Comparison of ENCODE assay signal across 22 cellular contexts in genomic region chr3:159877924-159878323, GRCh38. TPM values are rescaled to one million over a fixed set of nuclear protein-coding genes. Genes with fewer than 3 reads are reported as not detected.
DNase-seq lines count a peak whose midpoint lies in the region; ATAC-seq, FAIRE-seq and TF ChIP-seq lines count a peak whose summit lies in the region.
"Had no signal": no experiment of that assay in that cellular context is flagged by ENCODE, and none has a peak within 500 bp of the region (broad histone marks: within the 10 kb centered on the region; RNA-seq: fewer than 3 reads in every experiment).

No MANE protein-coding gene starts in this region.

- H3K27ac Mint-ChIP-seq in astrocyte (ENCODE audit: unreplicated experiment), result peak overlapping the region; percentile 3
- H3K27ac Mint-ChIP-seq in activated CD4-positive, alpha-beta T cell treated with anti-CD3 and anti-CD28 coated beads for 36 hours, result no peak overlapping the region
- H3K27ac Mint-ChIP-seq: activated CD4-positive, alpha-beta T cell treated with anti-CD3 and anti-CD28 coated beads, Interleukin-2, amount 10 ng/mL, durations not matched to agents 24 days and 14 days; natural killer cell had no signal

- no peak overlapping the region for H3K9ac ChIP-seq in astrocyte (ENCODE audit: low read length)
- H3K9ac ChIP-seq in keratinocyte (ENCODE audit: control insufficient read depth, extremely low read depth, insufficient read depth, low read length), result no peak overlapping the region
- H3K9ac ChIP-seq in neuronal stem cell (ENCODE audit: low read depth, low read length, poor library complexity), result no peak overlapping the region
- H3K9ac ChIP-seq: BLaER1 treated with 17β-estradiol and CSF1 and Interleukin-3, amounts not matched to agents 10 nM and 100 nM had no signal

- H3K79me2 ChIP-seq in astrocyte (ENCODE audit: insufficient read depth, low read length), result peaks cover 82% of the 10 kb centered on the region
- peaks cover 23% of the 10 kb centered on the region for H3K79me2 ChIP-seq in keratinocyte (ENCODE audit: control insufficient read depth, insufficient read depth, low read length)

- no peak overlapping the region for H3K4me3 ChIP-seq in astrocyte (ENCODE audit: insufficient read depth, low read depth, low read length)
- H3K4me3 ChIP-seq in keratinocyte (ENCODE audit: control insufficient read depth in 2 of 3, extremely low read depth in 1 of 3, insufficient read depth in 2 of 3, low read depth in 1 of 3, low read length in 3 of 3), result no peak overlapping the region
- no peak overlapping the region for H3K4me3 ChIP-seq in neuronal stem cell (ENCODE audit: low read length in 2 of 2)
- H3K4me3 ChIP-seq: adrenal gland; BLaER1 treated with 17β-estradiol and CSF1 and Interleukin-3, amounts not matched to agents 10 nM and 100 nM; GM12878 had no signal

- no peak for ATAC-seq in activated CD4-positive, alpha-beta T cell treated with anti-CD3 and anti-CD28 coated beads for 36 hours
- no peak for ATAC-seq in GM18873 (IDR thresholded peaks at IDR 0.05; ENCODE audit: low FRiP score, unreplicated experiment)
- ATAC-seq: GM12878, natural killer cell had no signal

- H3K27me3 Mint-ChIP-seq in astrocyte (ENCODE audit: low read depth, unreplicated experiment), result no peaks in the 10 kb centered on the region
- H3K27me3 Mint-ChIP-seq in activated CD4-positive, alpha-beta T cell treated with anti-CD3 and anti-CD28 coated beads for 36 hours, result peaks cover 5% of the 10 kb centered on the region

- H3K18ac ChIP-seq in neuronal stem cell (ENCODE audit: low read length), result no peak overlapping the region

- H4K8ac ChIP-seq in neuronal stem cell (ENCODE audit: low read depth, low read length), result no peak overlapping the region

- H2BK5ac ChIP-seq in neuronal stem cell (ENCODE audit: low read length), result no peak overlapping the region

- no peak overlapping the region for H3K14ac ChIP-seq in neuronal stem cell (ENCODE audit: low read length)

- POLR2A ChIA-PET in activated CD4-positive, alpha-beta T cell treated with anti-CD3 and anti-CD28 coated beads for 36 hours (lab: Charles Lee), result no interaction called here

- H3K9me3 ChIP-seq in astrocyte (ENCODE audit: insufficient read depth, low read depth, low read length), result no peaks in the 10 kb centered on the region
- H3K9me3 ChIP-seq in keratinocyte (ENCODE audit: control insufficient read depth, low read depth, low read length), result no peaks in the 10 kb centered on the region
- no peaks in the 10 kb centered on the region for H3K9me3 ChIP-seq in neuronal stem cell (replicated peaks in 1 of 2; ENCODE audit: control insufficient read depth in 2 of 2, insufficient read depth in 1 of 2, low read depth in 1 of 2, low read length in 2 of 2)
- H3K9me3 ChIP-seq: adrenal gland; BLaER1 treated with 17β-estradiol and CSF1 and Interleukin-3, amounts not matched to agents 10 nM and 100 nM had no signal

- H3K4me1 ChIP-seq in astrocyte (ENCODE audit: insufficient read depth, low read length) (peaks cover 32% of the 10 kb centered on the region), keratinocyte (ENCODE audit: control insufficient read depth, extremely low read depth, insufficient read depth, low read length) (peaks cover 35% of the 10 kb centered on the region), neuronal stem cell (ENCODE audit: control insufficient read depth in 2 of 2, insufficient read depth in 1 of 2, low read depth in 1 of 2, low read length in 2 of 2) (peaks cover 6 to 15% of the 10 kb centered on the region in 2 donors)

- no peak overlapping the region for H2BK15ac ChIP-seq in neuronal stem cell (ENCODE audit: low read length)

- no peaks in the 10 kb centered on the region for H3K27me3 ChIP-seq in astrocyte (ENCODE audit: insufficient read depth, low read length)
- no peaks in the 10 kb centered on the region for H3K27me3 ChIP-seq in keratinocyte (ENCODE audit: control insufficient read depth, extremely low read depth, insufficient read depth, low read length)
- no peaks in the 10 kb centered on the region for H3K27me3 ChIP-seq in neuronal stem cell (ENCODE audit: control insufficient read depth in 3 of 3, insufficient read depth in 3 of 3, low read depth in 1 of 3, low read length in 3 of 3)
- H3K27me3 ChIP-seq: adrenal gland; BLaER1 treated with 17β-estradiol and CSF1 and Interleukin-3, amounts not matched to agents 10 nM and 100 nM had no signal

- no peaks in the 10 kb centered on the region for H3K9me3 Mint-ChIP-seq in astrocyte (ENCODE audit: unreplicated experiment)
- H3K9me3 Mint-ChIP-seq in activated CD4-positive, alpha-beta T cell treated with anti-CD3 and anti-CD28 coated beads for 36 hours (ENCODE audit: low read depth), result no peaks in the 10 kb centered on the region
- H3K9me3 Mint-ChIP-seq: activated CD4-positive, alpha-beta T cell treated with anti-CD3 and anti-CD28 coated beads, Interleukin-2, amount 10 ng/mL, durations not matched to agents 24 days and 14 days; natural killer cell had no signal

- H4K20me1 ChIP-seq in astrocyte (ENCODE audit: insufficient read depth, low read length) (peaks cover 9% of the 10 kb centered on the region), keratinocyte (ENCODE audit: control insufficient read depth, extremely low read depth, insufficient read depth, low read length) (no peaks in the 10 kb centered on the region)
- H4K20me1 ChIP-seq: BLaER1 treated with 17β-estradiol and CSF1 and Interleukin-3, amounts not matched to agents 10 nM and 100 nM had no signal

- FAIRE-seq in A204.1 (lab: Jason Lieb, UNC) (peak; percentile 6), astrocyte (lab: Jason Lieb, UNC) (no peak), keratinocyte (lab: Jason Lieb, UNC) (peak; percentile 81)
- FAIRE-seq: GM12878, GM19239, kidney had no signal

- H2BK120ac ChIP-seq in neuronal stem cell (ENCODE audit: low read depth, low read length), result no peak overlapping the region

- H3K4me2 ChIP-seq in astrocyte (ENCODE audit: low read length) (peak overlapping the region; percentile 35), keratinocyte (ENCODE audit: control insufficient read depth, extremely low read depth, insufficient read depth, low read depth, low read length) (peak overlapping the region; percentile 8), neuronal stem cell (ENCODE audit: insufficient read depth, low read length, poor library complexity, severe bottlenecking) (no peak overlapping the region)
- H3K4me2 ChIP-seq: BLaER1 treated with 17β-estradiol and CSF1 and Interleukin-3, amounts not matched to agents 10 nM and 100 nM had no signal

- peaks cover 39% of the 10 kb centered on the region for H3K4me1 Mint-ChIP-seq in astrocyte (ENCODE audit: low read depth, unreplicated experiment)
- no peaks in the 10 kb centered on the region for H3K4me1 Mint-ChIP-seq in activated CD4-positive, alpha-beta T cell treated with anti-CD3 and anti-CD28 coated beads for 36 hours
- H3K4me1 Mint-ChIP-seq: activated CD4-positive, alpha-beta T cell treated with anti-CD3 and anti-CD28 coated beads, Interleukin-2, amount 10 ng/mL, durations not matched to agents 24 days and 14 days; natural killer cell had no signal

- dilution Hi-C loops in keratinocyte (cut with MboI; ENCODE audit: extremely low pct_ligation_motif_present, low sequenced_read_pairs), result no loop called here

- H3K23ac ChIP-seq in neuronal stem cell (ENCODE audit: low read depth, low read length, poor library complexity), result no peak overlapping the region

- H2BK12ac ChIP-seq in neuronal stem cell (ENCODE audit: low read length), result no peak overlapping the region

- H3K4ac ChIP-seq in neuronal stem cell (ENCODE audit: low read length), result no peak overlapping the region

- CTCF ChIA-PET in activated CD4-positive, alpha-beta T cell treated with anti-CD3 and anti-CD28 coated beads for 36 hours (lab: Charles Lee), result no interaction called here

- DNase-seq in HT1080 (ENCODE audit: low read depth) (peak; percentile 76), astrocyte (ENCODE audit: low read depth) (peak; percentile 85), keratinocyte (ENCODE audit: low read depth, low spot score) (no peak), neuronal stem cell (ENCODE audit: low spot score) (no peak), NCI-H2107 treated with DMSO at 0.1 percent for 48 hours (lab: John Stamatoyannopoulos, UW; ENCODE audit: unreplicated experiment) (no peak)
- no peak for DNase-seq in activated CD4-positive, alpha-beta T cell treated with anti-CD3 and anti-CD28 coated beads for 36 hours
- DNase-seq: activated CD4-positive, alpha-beta T cell treated with anti-CD3 and anti-CD28 coated beads, Interleukin-2, amount 10 ng/mL, durations not matched to agents 24 days and 14 days; activated gamma-delta T cell treated with Interleukin-2 at 50 U/mL for 16 hours; adrenal gland; effector memory CD4-positive, alpha-beta T cell; kidney; mesendoderm; natural killer cell; NCI-H2029; posterior cingulate gyrus; stimulated activated CD4-positive, alpha-beta T cell treated with anti-CD3 and anti-CD28 coated beads, Interleukin-4, amount 100 ng/mL, for 4 hours had no signal

- peak overlapping the region; percentile 65 for H3K27ac ChIP-seq in astrocyte (ENCODE audit: low read depth, low read length)
- no peak overlapping the region for H3K27ac ChIP-seq in keratinocyte (ENCODE audit: control insufficient read depth, insufficient read depth, low read length)
- H3K27ac ChIP-seq in neuronal stem cell (replicated peaks; ENCODE audit: low read length), result no peak overlapping the region
- H3K27ac ChIP-seq: adrenal gland; BLaER1 treated with 17β-estradiol and CSF1 and Interleukin-3, amounts not matched to agents 10 nM and 100 nM; HL-60 had no signal

- no peak overlapping the region for H2AK5ac ChIP-seq in neuronal stem cell (ENCODE audit: low read depth, low read length)

- WGBS in neuronal stem cell (ENCODE audit: extremely low coverage in 2 of 2, insufficient read length in 2 of 2, insufficient replicate concordance in 1 of 2), 2 donors, result no CpG with 5 or more reads among the region's 5 CpGs

- no peak overlapping the region for H3K4me3 Mint-ChIP-seq in astrocyte (ENCODE audit: unreplicated experiment)
- no peak overlapping the region for H3K4me3 Mint-ChIP-seq in activated CD4-positive, alpha-beta T cell treated with anti-CD3 and anti-CD28 coated beads for 36 hours
- H3K4me3 Mint-ChIP-seq: activated CD4-positive, alpha-beta T cell treated with anti-CD3 and anti-CD28 coated beads, Interleukin-2, amount 10 ng/mL, durations not matched to agents 24 days and 14 days; natural killer cell had no signal

- H2AFZ ChIP-seq in astrocyte (ENCODE audit: low read depth, low read length) (no peak overlapping the region), keratinocyte (ENCODE audit: control insufficient read depth, low read length) (no peak overlapping the region), neuronal stem cell (ENCODE audit: low read length) (no peak overlapping the region)

- peaks cover 3% of the 10 kb centered on the region for H3K79me1 ChIP-seq in neuronal stem cell (ENCODE audit: low read depth, low read length)

- peaks cover 1% of the 10 kb centered on the region for H3K36me3 Mint-ChIP-seq in astrocyte (ENCODE audit: low read depth, unreplicated experiment)
- no peaks in the 10 kb centered on the region for H3K36me3 Mint-ChIP-seq in activated CD4-positive, alpha-beta T cell treated with anti-CD3 and anti-CD28 coated beads for 36 hours (ENCODE audit: low read depth)
- H3K36me3 Mint-ChIP-seq: natural killer cell had no signal

- H4K91ac ChIP-seq in neuronal stem cell (ENCODE audit: low read depth, low read length, poor library complexity), result no peak overlapping the region

- H3K9me1 ChIP-seq in keratinocyte (ENCODE audit: control insufficient read depth, extremely low read depth, insufficient read depth, low read length), result no peaks in the 10 kb centered on the region

- intact Hi-C loops in activated CD4-positive, alpha-beta T cell treated with anti-CD3 and anti-CD28 coated beads for 36 hours (cut with DNase I, micrococcal nuclease), result no loop called here

- TF ChIP-seq CTCF in astrocyte (IDR thresholded peaks at IDR 0.05; ENCODE audit: insufficient read depth, low read depth, low read length), result no peak
- TF ChIP-seq CTCF in keratinocyte (optimal IDR thresholded peaks at IDR 0.05 in 1 of 3, IDR thresholded peaks at IDR 0.05 in 1 of 3, conservative IDR thresholded peaks at IDR 0.05 in 1 of 3; ENCODE audit: extremely low read depth in 1 of 3, insufficient read depth in 2 of 3, low read length in 3 of 3), result no peak

- H3K36me3 ChIP-seq in astrocyte (ENCODE audit: insufficient read depth, low read length) (no peaks in the 10 kb centered on the region), keratinocyte (ENCODE audit: control insufficient read depth in 2 of 2, extremely low read depth in 1 of 2, insufficient read depth in 2 of 2, low read length in 2 of 2) (no peaks in the 10 kb centered on the region), neuronal stem cell (replicated peaks in 1 of 2; ENCODE audit: control insufficient read depth in 2 of 2, insufficient read depth in 2 of 2, low read length in 2 of 2) (peaks cover 0 to 3% of the 10 kb centered on the region in 2 donors)
- H3K36me3 ChIP-seq: adrenal gland; BLaER1 treated with 17β-estradiol and CSF1 and Interleukin-3, amounts not matched to agents 10 nM and 100 nM had no signal

RNA-seq across cellular contexts. Expression of gene SCHIP1, which starts 38.3 kb away (rescaled TPM):
- total RNA-seq in HT1080 (2014; rRNA removed; shearing (Covaris generic)), result 3.1 and 7.2 TPM in 2 replicates
- polyA plus RNA-seq in HT1080 (2015; cell fraction: cytosol; rRNA removed), result 7.3 and 10.6 TPM in 2 replicates
- polyA plus RNA-seq in HT1080 (2015; cell fraction: nucleus; rRNA removed), result 15.2 and 17.4 TPM in 2 replicates
- 21.3 and 27.7 TPM in 2 replicates for total RNA-seq in astrocyte
- polyA plus RNA-seq in keratinocyte, result 0.80 to 3.1 TPM (median 1.5 TPM) in 3 replicates
- 3.5 TPM for polyA plus RNA-seq in keratinocyte (2011; ENCODE audit: low read depth)
- polyA plus RNA-seq in keratinocyte (2011; cell fraction: cytosol; rRNA removed), result 0.27 and 0.63 TPM in 2 replicates
- 3.5 and 3.6 TPM in 2 replicates for polyA plus RNA-seq in keratinocyte (2011; cell fraction: nucleus; rRNA removed)
- 0.79 and 1.9 TPM in 2 replicates for polyA plus RNA-seq in keratinocyte (2012; ENCODE audit: low replicate concordance)
- polyA minus RNA-seq in keratinocyte, result 5.1 to 7.7 TPM (median 7.5 TPM) in 3 replicates
- not detected for polyA minus RNA-seq in keratinocyte (2011; cell fraction: cytosol; rRNA and poly(A)+ RNA removed)
- 7.0 and 22.3 TPM in 2 replicates for polyA minus RNA-seq in keratinocyte (2011; cell fraction: nucleus; rRNA and poly(A)+ RNA removed)
- 31.0 TPM for polyA plus RNA-seq in neuronal stem cell (2013, experiment 1 of 2)
- polyA plus RNA-seq in neuronal stem cell (2013, experiment 2 of 2), result 31.4 TPM
- total RNA-seq in activated CD4-positive, alpha-beta T cell treated with anti-CD3 and anti-CD28 coated beads for 36 hours, result not detected
- total RNA-seq: activated CD4-positive, alpha-beta T cell treated with anti-CD3 and anti-CD28 coated beads, Interleukin-2, amount 10 ng/mL, durations not matched to agents 24 days and 14 days; natural killer cell had no signal

Comparison
In these comparisons a context has a peak if more than half of its experiments do, and no peak if none do; other contexts are left out.
1. DNase-seq: peak in HT1080 (single experiment) and astrocyte (single experiment); none in keratinocyte (single experiment), neuronal stem cell (single experiment), activated CD4-positive, alpha-beta T cell treated with anti-CD3 and anti-CD28 coated beads for 36 hours (single experiment) and NCI-H2107 treated with DMSO at 0.1 percent for 48 hours (single experiment).